19 cellular contexts compared by ENCODE assay signal in the genomic region with DNA sequence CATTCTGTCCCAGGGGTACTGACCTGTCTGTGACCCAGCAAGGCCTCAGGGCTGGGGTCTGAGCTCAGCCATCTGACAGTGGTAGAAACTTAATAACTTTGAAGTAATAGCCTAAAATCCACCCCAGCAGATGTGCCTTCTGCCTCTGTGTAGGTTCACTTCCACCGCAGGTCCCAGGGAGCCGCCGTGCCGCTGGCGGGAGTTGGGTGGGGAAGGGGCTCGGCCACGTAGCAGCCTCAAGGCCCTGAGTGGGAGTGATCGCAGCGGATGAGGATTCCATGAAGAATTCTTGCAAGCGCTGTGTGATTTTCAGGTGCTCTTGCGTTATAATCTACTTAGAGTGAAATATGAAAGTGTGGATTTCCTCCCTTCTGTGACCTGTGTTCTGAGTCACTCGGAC.
"Had no signal": no experiment of that assay in that cellular context is flagged by ENCODE, and none has a peak within 500 bp of the region (broad histone marks: within the 10 kb centered on the region; RNA-seq: fewer than 3 reads in every experiment).

No MANE protein-coding gene starts in this region.

- ATAC-seq: gastrocnemius medialis; left lobe of liver; pancreas; right lobe of liver; stimulated activated effector memory CD8-positive, alpha-beta T cell treated with anti-CD3 and anti-CD28 coated beads, Interleukin-12 subunit alpha, Interleukin-12 subunit beta, amount 100 ng/mL, for 72 hours had no signal

- H3K4me1 ChIP-seq: pancreas had no signal

- H3K4me3 ChIP-seq: gastrocnemius medialis, pancreas, right lobe of liver had no signal

- FAIRE-seq: colon, endometrium, kidney, pancreas, small intestine had no signal

- H3K9me3 ChIP-seq: gastrocnemius medialis, pancreas, right lobe of liver had no signal

- H3K4me3 Mint-ChIP-seq: neural crest cell; stimulated activated effector memory CD8-positive, alpha-beta T cell treated with anti-CD3 and anti-CD28 coated beads, Interleukin-12 subunit alpha, Interleukin-12 subunit beta, amount 100 ng/mL, for 72 hours had no signal

- H3K9me3 Mint-ChIP-seq: neural crest cell; stimulated activated effector memory CD8-positive, alpha-beta T cell treated with anti-CD3 and anti-CD28 coated beads, Interleukin-12 subunit alpha, Interleukin-12 subunit beta, amount 100 ng/mL, for 72 hours had no signal

- H3K27ac ChIP-seq: brain microvascular endothelial cell, pancreas, right lobe of liver had no signal

- DNase-seq: activated CD4-positive, alpha-beta T cell treated with anti-CD3 and anti-CD28 coated beads for 1 hour; activated CD4-positive, alpha-beta T cell treated with anti-CD3 and anti-CD28 coated beads, Interleukin-2, amount 50 U/mL, for 48 hours; activated effector memory CD4-positive, alpha-beta T cell treated with Interleukin-2 at 50 U/mL for 16 hours; activated naive CD4-positive, alpha-beta T cell treated with anti-CD3 and anti-CD28 coated beads, Interleukin-2, amount 50 U/mL, for 16 hours; aorta; brain microvascular endothelial cell; central memory CD4-positive, alpha-beta T cell; kidney; midbrain; right lobe of liver; stimulated activated CD4-positive, alpha-beta T cell treated with anti-CD3 and anti-CD28 coated beads, Interleukin-4, amount 100 ng/mL, for 24 hours had no signal

- H3K27me3 ChIP-seq: brain microvascular endothelial cell, gastrocnemius medialis, pancreas, right lobe of liver had no signal
